In genomic region chr2:20149703-20150030, GRCh38 we compare ENCODE assay signal across 18 cellular contexts.
DNase-seq lines count a peak whose midpoint lies in the region; ATAC-seq and TF ChIP-seq lines count a peak whose summit lies in the region.
"Had no signal": no experiment of that assay in that cellular context is flagged by ENCODE, and none has a peak within 500 bp of the region (broad histone marks: within the 10 kb centered on the region; RNA-seq: fewer than 3 reads in every experiment).

No MANE protein-coding gene starts in this region.

- no peak for TF ChIP-seq POLR2A in Peyer's patch (IDR thresholded peaks at IDR 0.05)

- H3K4me3 Mint-ChIP-seq in endodermal cell = no peak overlapping the region
- H3K4me3 Mint-ChIP-seq in activated CD4-positive, alpha-beta T cell treated with anti-CD3 and anti-CD28 coated beads for 36 hours = no peak overlapping the region
- H3K4me3 Mint-ChIP-seq in activated naive CD8-positive, alpha-beta T cell treated with anti-CD3 and anti-CD28 coated beads, Interleukin-2, amount 50 U/mL, for 24 hours = no peak overlapping the region
- H3K4me3 Mint-ChIP-seq: activated naive CD4-positive, alpha-beta T cell treated with anti-CD3 and anti-CD28 coated beads, Interleukin-2, amount 50 U/mL, for 24 hours; activated T-cell treated with anti-CD3 and anti-CD28 coated beads, Interleukin-2, amount 50 U/mL, for 4 hours; natural killer cell had no signal

- POLR2A ChIA-PET in activated CD4-positive, alpha-beta T cell treated with anti-CD3 and anti-CD28 coated beads for 36 hours (lab: Charles Lee) = no interaction called here

- no peaks in the 10 kb centered on the region for H3K36me3 ChIP-seq in endodermal cell (ENCODE audit: control insufficient read depth, insufficient read depth, low read length)
- H3K36me3 ChIP-seq in osteoblast (ENCODE audit: insufficient read depth, low read length) = no peaks in the 10 kb centered on the region
- H3K36me3 ChIP-seq in Peyer's patch = no peaks in the 10 kb centered on the region
- H3K36me3 ChIP-seq: heart left ventricle had no signal

- no peak overlapping the region for H3K9ac ChIP-seq in endodermal cell (ENCODE audit: extremely low read depth, low read length, poor library complexity, severe bottlenecking)

- WGBS in endodermal cell (ENCODE audit: insufficient coverage in 1 of 2, insufficient read length in 1 of 2), 2 experiments = 89 to 96% methylated on average over 4 to 5 of the region's 5 CpGs

- no peak for TF ChIP-seq CTCF in C4-2B (conservative IDR thresholded peaks at IDR 0.05)
- TF ChIP-seq CTCF in endodermal cell (conservative IDR thresholded peaks at IDR 0.05) = no peak
- no peak for TF ChIP-seq CTCF in osteoblast (IDR thresholded peaks at IDR 0.05; ENCODE audit: extremely low read depth, low read depth, low read length)
- TF ChIP-seq CTCF in Peyer's patch (IDR thresholded peaks at IDR 0.05) = no peak

- CTCF ChIA-PET in activated CD4-positive, alpha-beta T cell treated with anti-CD3 and anti-CD28 coated beads for 36 hours (lab: Charles Lee) = no interaction called here

- peak overlapping the region; percentile 66 for H3K4me2 ChIP-seq in osteoblast (ENCODE audit: insufficient read depth, low read length)

- no peaks in the 10 kb centered on the region for H3K79me2 ChIP-seq in osteoblast (ENCODE audit: insufficient read depth, low read length)

- intact Hi-C loops in activated CD4-positive, alpha-beta T cell treated with anti-CD3 and anti-CD28 coated beads for 36 hours (cut with DNase I, micrococcal nuclease) = no loop called here

- H3K27ac Mint-ChIP-seq in endodermal cell = no peak overlapping the region
- no peak overlapping the region for H3K27ac Mint-ChIP-seq in activated CD4-positive, alpha-beta T cell treated with anti-CD3 and anti-CD28 coated beads for 36 hours
- no peak overlapping the region for H3K27ac Mint-ChIP-seq in activated naive CD8-positive, alpha-beta T cell treated with anti-CD3 and anti-CD28 coated beads, Interleukin-2, amount 50 U/mL, for 24 hours
- H3K27ac Mint-ChIP-seq: activated naive CD4-positive, alpha-beta T cell treated with anti-CD3 and anti-CD28 coated beads, Interleukin-2, amount 50 U/mL, for 24 hours; natural killer cell had no signal

- no peaks in the 10 kb centered on the region for H3K27me3 ChIP-seq in endodermal cell (ENCODE audit: control insufficient read depth, insufficient read depth, low read length, poor library complexity, severe bottlenecking)
- no peaks in the 10 kb centered on the region for H3K27me3 ChIP-seq in osteoblast (ENCODE audit: insufficient read depth, low read length)
- no peaks in the 10 kb centered on the region for H3K27me3 ChIP-seq in Peyer's patch
- H3K27me3 ChIP-seq: heart left ventricle had no signal

- H3K4me1 ChIP-seq in endodermal cell (ENCODE audit: control insufficient read depth, insufficient read depth, low read length) = peaks cover 3% of the 10 kb centered on the region
- H3K4me1 ChIP-seq in osteoblast (ENCODE audit: insufficient read depth, low read length) = peaks cover 25% of the 10 kb centered on the region
- no peaks in the 10 kb centered on the region for H3K4me1 ChIP-seq in Peyer's patch

- H3K27ac ChIP-seq in C4-2B (peak overlapping the region; percentile 17; the same call in 1 of the 2 replicates), endodermal cell (ENCODE audit: low read depth, low read length) (peak overlapping the region; percentile 99), osteoblast (ENCODE audit: low read depth, low read length) (peak overlapping the region; percentile 91), Peyer's patch (no peak overlapping the region)
- H3K27ac ChIP-seq: dorsolateral prefrontal cortex, heart left ventricle had no signal

- H3K9me3 ChIP-seq in endodermal cell (ENCODE audit: control insufficient read depth, low read length) (no peaks in the 10 kb centered on the region), osteoblast (ENCODE audit: low read depth, low read length) (no peaks in the 10 kb centered on the region), Peyer's patch (no peaks in the 10 kb centered on the region)
- H3K9me3 ChIP-seq: Caco-2, heart left ventricle had no signal

- peak; percentile 41 for DNase-seq in NCI-H69 (lab: John Stamatoyannopoulos, UW)
- peak; percentile 36 for DNase-seq in endodermal cell
- DNase-seq in osteoblast (ENCODE audit: insufficient read length, low spot score, missing footprints) = no peak
- DNase-seq in Peyer's patch = no peak
- DNase-seq in activated CD4-positive, alpha-beta T cell treated with anti-CD3 and anti-CD28 coated beads for 36 hours = no peak
- no peak for DNase-seq in T-helper 2 cell
- no peak for DNase-seq in activated naive CD8-positive, alpha-beta T cell treated with anti-CD3 and anti-CD28 coated beads, Interleukin-2, amount 50 U/mL, for 24 hours
- DNase-seq: activated T-cell treated with anti-CD3 and anti-CD28 coated beads, Interleukin-2, amount 50 U/mL, for 4 hours; Caco-2; heart left ventricle; natural killer cell; NCI-H526 treated with DMSO at 0.1 percent for 48 hours; right cardiac atrium; stimulated activated CD4-positive, alpha-beta T cell treated with anti-CD3 and anti-CD28 coated beads, Interleukin-2, amount 100 ng/mL, for 48 hours had no signal

- H3K27me3 Mint-ChIP-seq in endodermal cell (ENCODE audit: insufficient read depth) = no peaks in the 10 kb centered on the region
- peaks cover 27% of the 10 kb centered on the region for H3K27me3 Mint-ChIP-seq in activated CD4-positive, alpha-beta T cell treated with anti-CD3 and anti-CD28 coated beads for 36 hours
- H3K27me3 Mint-ChIP-seq in activated naive CD8-positive, alpha-beta T cell treated with anti-CD3 and anti-CD28 coated beads, Interleukin-2, amount 50 U/mL, for 24 hours = peaks cover 21% of the 10 kb centered on the region

- H3K4me1 Mint-ChIP-seq in endodermal cell = peaks cover 39% of the 10 kb centered on the region
- H3K4me1 Mint-ChIP-seq in activated CD4-positive, alpha-beta T cell treated with anti-CD3 and anti-CD28 coated beads for 36 hours = peaks cover 2% of the 10 kb centered on the region
- H3K4me1 Mint-ChIP-seq in activated naive CD8-positive, alpha-beta T cell treated with anti-CD3 and anti-CD28 coated beads, Interleukin-2, amount 50 U/mL, for 24 hours = no peaks in the 10 kb centered on the region
- H3K4me1 Mint-ChIP-seq: activated naive CD4-positive, alpha-beta T cell treated with anti-CD3 and anti-CD28 coated beads, Interleukin-2, amount 50 U/mL, for 24 hours; natural killer cell had no signal

- no peaks in the 10 kb centered on the region for H3K9me3 Mint-ChIP-seq in endodermal cell
- no peaks in the 10 kb centered on the region for H3K9me3 Mint-ChIP-seq in activated CD4-positive, alpha-beta T cell treated with anti-CD3 and anti-CD28 coated beads for 36 hours (ENCODE audit: low read depth)
- H3K9me3 Mint-ChIP-seq in activated naive CD8-positive, alpha-beta T cell treated with anti-CD3 and anti-CD28 coated beads, Interleukin-2, amount 50 U/mL, for 24 hours = no peaks in the 10 kb centered on the region
- H3K9me3 Mint-ChIP-seq: activated naive CD4-positive, alpha-beta T cell treated with anti-CD3 and anti-CD28 coated beads, Interleukin-2, amount 50 U/mL, for 24 hours; activated T-cell treated with anti-CD3 and anti-CD28 coated beads, Interleukin-2, amount 50 U/mL, for 4 hours; natural killer cell had no signal

- H3K4me3 ChIP-seq in endodermal cell (ENCODE audit: low read length) (no peak overlapping the region), osteoblast (ENCODE audit: insufficient read depth, low read length) (no peak overlapping the region), Peyer's patch (no peak overlapping the region)
- H3K4me3 ChIP-seq: dorsolateral prefrontal cortex, heart left ventricle had no signal

- H4K20me1 ChIP-seq in osteoblast (ENCODE audit: insufficient read depth, low read length) = no peaks in the 10 kb centered on the region

- H2AFZ ChIP-seq in osteoblast (ENCODE audit: low read length) = peak overlapping the region; percentile 49

- ATAC-seq in activated CD4-positive, alpha-beta T cell treated with anti-CD3 and anti-CD28 coated beads for 36 hours = no peak
- no peak for ATAC-seq in activated naive CD8-positive, alpha-beta T cell treated with anti-CD3 and anti-CD28 coated beads, Interleukin-2, amount 50 U/mL, for 24 hours
- ATAC-seq: activated T-cell treated with anti-CD3 and anti-CD28 coated beads, Interleukin-2, amount 50 U/mL, for 4 hours; esophagus mucosa; heart left ventricle; natural killer cell; right cardiac atrium had no signal

- no peaks in the 10 kb centered on the region for H3K36me3 Mint-ChIP-seq in endodermal cell (ENCODE audit: low read depth)
- H3K36me3 Mint-ChIP-seq in activated CD4-positive, alpha-beta T cell treated with anti-CD3 and anti-CD28 coated beads for 36 hours (ENCODE audit: low read depth) = no peaks in the 10 kb centered on the region
- no peaks in the 10 kb centered on the region for H3K36me3 Mint-ChIP-seq in activated naive CD8-positive, alpha-beta T cell treated with anti-CD3 and anti-CD28 coated beads, Interleukin-2, amount 50 U/mL, for 24 hours (ENCODE audit: low read depth)
- H3K36me3 Mint-ChIP-seq: activated naive CD4-positive, alpha-beta T cell treated with anti-CD3 and anti-CD28 coated beads, Interleukin-2, amount 50 U/mL, for 24 hours; natural killer cell had no signal

Comparison
In these comparisons a context has a peak if more than half of its experiments do, and no peak if none do; other contexts are left out.
1. H3K27ac ChIP-seq: peak in C4-2B (single experiment), endodermal cell (single experiment) and osteoblast (single experiment); none in Peyer's patch (0 of 4).
2. DNase-seq: peak in NCI-H69 (single experiment) and endodermal cell (single experiment); none in osteoblast (single experiment), Peyer's patch (0 of 3), activated CD4-positive, alpha-beta T cell treated with anti-CD3 and anti-CD28 coated beads for 36 hours (single experiment), T-helper 2 cell (0 of 5) and activated naive CD8-positive, alpha-beta T cell treated with anti-CD3 and anti-CD28 coated beads, Interleukin-2, amount 50 U/mL, for 24 hours (single experiment).